Comparison of ENCODE assay signal across 1 cellular context in genomic region chr7:151755131-151755787, GRCh38.
TF ChIP-seq lines count a peak whose summit lies in the region.

No MANE protein-coding gene starts in this region.

TF ChIP-seq in H1, 55 proteins besides CTCF, POLR2A, EP300 and RAD21 (continued from another document):
- TF ChIP-seq CHD7 (IDR thresholded peaks at IDR 0.05; ENCODE audit: insufficient replicate concordance, low read length) (no peak), ATF3 (IDR thresholded peaks at IDR 0.05; ENCODE audit: insufficient read depth, low read depth, low read length) (no peak), BACH1 (IDR thresholded peaks at IDR 0.05; ENCODE audit: low read length) (no peak), POU5F1 (IDR thresholded peaks at IDR 0.05; ENCODE audit: low read depth, low read length) (no peak), SUZ12 (IDR thresholded peaks at IDR 0.05; ENCODE audit: low read length) (no peak), NRF1 (IDR thresholded peaks at IDR 0.05; ENCODE audit: low read depth, low read length) (no peak), KDM5A (IDR thresholded peaks at IDR 0.05; ENCODE audit: low read length) (no peak)
